9 cellular contexts compared by ENCODE assay signal in the genomic region with DNA sequence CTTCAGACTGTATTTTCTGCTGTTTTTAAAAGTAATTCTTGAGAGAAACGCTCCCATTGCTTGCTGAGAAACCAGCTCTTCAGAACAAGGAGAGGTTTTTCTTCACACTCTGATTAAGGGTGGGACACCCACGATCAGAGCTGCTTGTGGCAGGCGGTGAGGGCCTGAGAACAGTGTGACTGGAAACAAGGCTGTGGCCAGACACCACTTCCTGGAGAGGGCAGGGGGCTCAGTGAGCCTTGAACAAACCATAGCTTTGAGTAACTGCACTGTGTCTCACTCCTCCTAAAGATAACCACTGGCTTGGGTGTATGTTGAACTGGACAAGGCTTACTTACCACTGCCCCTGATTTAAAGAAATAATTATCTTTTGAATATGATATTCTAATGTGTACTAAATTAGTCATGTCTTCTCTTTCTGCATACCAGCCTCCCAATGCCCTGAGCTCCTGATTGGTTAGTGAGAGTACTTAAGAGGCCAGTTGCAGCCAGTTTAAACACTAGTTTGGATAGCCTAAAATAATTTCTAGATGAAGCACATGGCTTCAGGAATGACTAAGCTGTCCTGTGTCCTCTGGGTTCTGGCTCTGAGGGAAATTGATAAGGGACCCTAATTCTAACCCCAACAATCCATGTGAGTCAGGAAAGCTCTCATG. TPM values are rescaled to one million over a fixed set of nuclear protein-coding genes. Genes with fewer than 3 reads are reported as not detected.
DNase-seq lines count a peak whose midpoint lies in the region; ATAC-seq, FAIRE-seq and TF ChIP-seq lines count a peak whose summit lies in the region.
"Had no signal": no experiment of that assay in that cellular context is flagged by ENCODE, and none has a peak within 500 bp of the region (broad histone marks: within the 10 kb centered on the region; RNA-seq: fewer than 3 reads in every experiment).

No MANE protein-coding gene starts in this region.

- H3K27ac Mint-ChIP-seq in dendritic cell treated with granulocyte-macrophage colony-stimulating factor and Interleukin-4, amounts not matched to agents 40 ng/mL and 50 ng/mL, for 4 days: peak overlapping the region; percentile 41

- peak; percentile 91 for ATAC-seq in GM21723 (IDR thresholded peaks at IDR 0.05; ENCODE audit: unreplicated experiment)
- no peak for ATAC-seq in HepG2
- no peak for ATAC-seq in omental fat pad (ENCODE audit: low FRiP score)

- H2AFZ ChIP-seq in HepG2 (ENCODE audit: low read length): no peak overlapping the region
- no peak overlapping the region for H2AFZ ChIP-seq in MM.1S (ENCODE audit: low read length)

- H3K9me3 Mint-ChIP-seq in dendritic cell treated with granulocyte-macrophage colony-stimulating factor and Interleukin-4, amounts not matched to agents 40 ng/mL and 50 ng/mL, for 4 days: peaks cover 21% of the 10 kb centered on the region

- no TSS peak for BruUV-seq in HepG2 (replicated peaks; lab: Mats Ljungman, UMichigan)

- POLR2A ChIA-PET in HepG2 (lab: Yijun Ruan, JAX): no interaction called here

- TF ChIP-seq EP300 in HepG2 (IDR thresholded peaks at IDR 0.05; ENCODE audit: low read depth in 2 of 2, low read length in 2 of 2) (no peak), HepG2 (CRISPR knock-in tag; IDR thresholded peaks at IDR 0.05; ENCODE audit: borderline replicate concordance) (no peak)

- H3K27me3 Mint-ChIP-seq in dendritic cell treated with granulocyte-macrophage colony-stimulating factor and Interleukin-4, amounts not matched to agents 40 ng/mL and 50 ng/mL, for 4 days: no peaks in the 10 kb centered on the region

- no peaks in the 10 kb centered on the region; the same call in 1 of the 2 replicates for H3K9me2 ChIP-seq in MM.1S (replicated peaks; ENCODE audit: insufficient read depth, low read length)

- TF ChIP-seq CTCF in HepG2 (CRISPR knock-in tag; IDR thresholded peaks at IDR 0.05) (no peak), omental fat pad (IDR thresholded peaks at IDR 0.05) (no peak), MM.1S (IDR thresholded peaks at IDR 0.05; ENCODE audit: low read length) (no peak)

- peaks cover 18% of the 10 kb centered on the region for H3K4me1 Mint-ChIP-seq in dendritic cell treated with granulocyte-macrophage colony-stimulating factor and Interleukin-4, amounts not matched to agents 40 ng/mL and 50 ng/mL, for 4 days (ENCODE audit: low read depth)

- H3K4me3 Mint-ChIP-seq in dendritic cell treated with granulocyte-macrophage colony-stimulating factor and Interleukin-4, amounts not matched to agents 40 ng/mL and 50 ng/mL, for 4 days: no peak overlapping the region

- no peak for TF ChIP-seq POLR2A in HepG2 (IDR thresholded peaks at IDR 0.05; ENCODE audit: insufficient read depth in 1 of 2, low read depth in 2 of 2, low read length in 2 of 2)

- H3F3A ChIP-seq in MM.1S (ENCODE audit: insufficient read depth, low read length): no peaks in the 10 kb centered on the region

- 100% methylated on average over 1 of the region's 3 CpGs for WGBS in HepG2 (ENCODE audit: low lambda C conversion rate)

- H3K27ac ChIP-seq in HepG2 (ENCODE audit: extremely low read length, insufficient read depth, low read length) (no peak overlapping the region), MM.1S (ENCODE audit: low read length) (no peak overlapping the region)

- no peak for FAIRE-seq in HepG2 (lab: Jason Lieb, UNC)

- peak; percentile 11 for DNase-seq in GDM1 (lab: John Stamatoyannopoulos, UW)
- peak; percentile 15 for DNase-seq in MV-4-11 (lab: John Stamatoyannopoulos, UW)
- no peak for DNase-seq in HepG2 (ENCODE audit: low spot score)
- no peak for DNase-seq in omental fat pad (ENCODE audit: low spot score)
- no peak for DNase-seq in DMS153 (lab: John Stamatoyannopoulos, UW)
- no peak for DNase-seq in MM.1S

- no peaks in the 10 kb centered on the region for H4K20me1 ChIP-seq in HepG2 (ENCODE audit: insufficient read depth, low read length)
- H4K20me1 ChIP-seq in MM.1S (ENCODE audit: insufficient read depth, low read length): no peaks in the 10 kb centered on the region

- H3K36me3 ChIP-seq in HepG2 (replicated peaks in 1 of 2; ENCODE audit: control insufficient read depth in 1 of 2, insufficient read depth in 2 of 2, low read length in 2 of 2) (no peaks in the 10 kb centered on the region), MM.1S (replicated peaks; ENCODE audit: insufficient read depth, low read length) (no peaks in the 10 kb centered on the region)

- H3K79me2 ChIP-seq in HepG2 (ENCODE audit: insufficient read depth, low read length) (no peaks in the 10 kb centered on the region), MM.1S (ENCODE audit: low read length) (no peaks in the 10 kb centered on the region)

- in situ Hi-C loops in HepG2 (cut with HindIII; ENCODE audit: extremely low pct_ligation_motif_present, low pct_unique_long_range_greater_than_20kb): no loop called here

- no peak overlapping the region for H3K4me2 ChIP-seq in HepG2 (ENCODE audit: low read depth, low read length)
- H3K4me2 ChIP-seq in MM.1S (ENCODE audit: low read depth, low read length): no peak overlapping the region

- H3K36me3 Mint-ChIP-seq in dendritic cell treated with granulocyte-macrophage colony-stimulating factor and Interleukin-4, amounts not matched to agents 40 ng/mL and 50 ng/mL, for 4 days (ENCODE audit: low read depth): peaks cover 22% of the 10 kb centered on the region

- H3K9me3 ChIP-seq in HepG2 (ENCODE audit: low read length): no peaks in the 10 kb centered on the region
- H3K9me3 ChIP-seq in MM.1S (replicated peaks; ENCODE audit: insufficient read depth, low read length): no peaks in the 10 kb centered on the region

- no peaks in the 10 kb centered on the region for H3K4me1 ChIP-seq in HepG2 (ENCODE audit: insufficient read depth, low read length)
- no peaks in the 10 kb centered on the region for H3K4me1 ChIP-seq in MM.1S (ENCODE audit: low read length)

- H3K27me3 ChIP-seq in HepG2 (ENCODE audit: control insufficient read depth in 1 of 2, insufficient read depth in 2 of 2, low read length in 2 of 2): no peaks in the 10 kb centered on the region
- H3K27me3 ChIP-seq in MM.1S (replicated peaks; ENCODE audit: insufficient read depth, low read length): no peaks in the 10 kb centered on the region

- H3K9ac ChIP-seq in HepG2 (ENCODE audit: insufficient read depth, low read depth, low read length): no peak overlapping the region
- no peak overlapping the region for H3K9ac ChIP-seq in MM.1S (ENCODE audit: low read length)

- TF ChIP-seq RAD21 in HepG2 (CRISPR knock-in tag; IDR thresholded peaks at IDR 0.05): no peak

- H3K4me3 ChIP-seq in HepG2 (replicated peaks in 1 of 3; ENCODE audit: insufficient read depth in 1 of 3, low read depth in 2 of 3, low read length in 3 of 3) (no peak overlapping the region), MM.1S (ENCODE audit: low read length) (no peak overlapping the region)

- intact Hi-C loops in dendritic cell treated with granulocyte-macrophage colony-stimulating factor and Interleukin-4, amounts not matched to agents 40 ng/mL and 50 ng/mL, for 4 days (cut with micrococcal nuclease): no loop called here
- intact Hi-C loops in HepG2 (cut with micrococcal nuclease; ENCODE audit: unreplicated experiment): no loop called here

- CTCF ChIA-PET in HepG2 (lab: Yijun Ruan, JAX; ENCODE audit: low intra/inter-chr PET ratio, low total read pairs): no interaction called here

RNA-seq across cellular contexts. Expression of a gene that starts 3.7 kb away (rescaled TPM):
- total RNA-seq in HepG2 (2016; rRNA removed; fragmentation: Illumina TruSeq; extraction: Trizol) (not detected in 2 replicates), omental fat pad (1 to 10 TPM in 1 of 4 donors, under 1 TPM in 3; 0.09 to 3.5 (median 0.28) TPM)
- not detected in 2 replicates for total RNA-seq in HepG2 (2016; cell fraction: cytosol; rRNA removed; fragmentation: Illumina TruSeq; extraction: Trizol; ENCODE audit: low read depth)
- not detected in 2 replicates for total RNA-seq in HepG2 (2016; cell fraction: insoluble cytoplasmic fraction; rRNA removed; fragmentation: Illumina TruSeq; extraction: Trizol)
- not detected in 2 replicates for total RNA-seq in HepG2 (2016; cell fraction: membrane; rRNA removed; fragmentation: Illumina TruSeq; extraction: Trizol)
- total RNA-seq in HepG2 (2016; cell fraction: nucleus; rRNA removed; fragmentation: Illumina TruSeq; extraction: Trizol): not detected in 2 replicates
- polyA plus RNA-seq in HepG2 (2011; rRNA removed): not detected in 2 replicates
- not detected in 2 replicates for polyA plus RNA-seq in HepG2 (2011; cell fraction: cytosol; rRNA removed)
- polyA plus RNA-seq in HepG2 (2011; cell fraction: nucleus; rRNA removed): not detected in 2 replicates
- polyA plus RNA-seq in HepG2 (2012): 0.05 TPM in 1 of 2 replicates, not detected in the other
- not detected in 2 replicates for polyA plus RNA-seq in HepG2 (2016; cell fraction: cytosol; fragmentation: Illumina TruSeq; extraction: Trizol; ENCODE audit: low read depth)
- polyA plus RNA-seq in HepG2 (2016; cell fraction: insoluble cytoplasmic fraction; fragmentation: Illumina TruSeq; extraction: Trizol; ENCODE audit: low read depth): not detected in 2 replicates
- not detected in 2 replicates for polyA plus RNA-seq in HepG2 (2016; cell fraction: membrane; fragmentation: Illumina TruSeq; extraction: Trizol; ENCODE audit: low read depth)
- not detected in 2 replicates for polyA plus RNA-seq in HepG2 (2016; cell fraction: nucleus; fragmentation: Illumina TruSeq; extraction: Trizol; ENCODE audit: insufficient read depth, low read depth)
- polyA minus RNA-seq in HepG2 (2011; rRNA and poly(A)+ RNA removed; ENCODE audit: low replicate concordance): not detected in 2 replicates
- not detected in 2 replicates for polyA minus RNA-seq in HepG2 (2011; cell fraction: cytosol; rRNA and poly(A)+ RNA removed)
- polyA minus RNA-seq in HepG2 (2011; cell fraction: nucleus; rRNA and poly(A)+ RNA removed): not detected in 2 replicates
- total RNA-seq: renal cortical epithelial cell had no signal

RNA-seq across cellular contexts. Expression of a gene that starts 31.5 kb away (rescaled TPM):
- total RNA-seq in HepG2 (2016; rRNA removed; fragmentation: Illumina TruSeq; extraction: Trizol): not detected in 2 replicates
- total RNA-seq in HepG2 (2016; cell fraction: cytosol; rRNA removed; fragmentation: Illumina TruSeq; extraction: Trizol; ENCODE audit: low read depth): not detected in 2 replicates
- total RNA-seq in HepG2 (2016; cell fraction: insoluble cytoplasmic fraction; rRNA removed; fragmentation: Illumina TruSeq; extraction: Trizol): not detected in 2 replicates
- not detected in 2 replicates for total RNA-seq in HepG2 (2016; cell fraction: membrane; rRNA removed; fragmentation: Illumina TruSeq; extraction: Trizol)
- total RNA-seq in HepG2 (2016; cell fraction: nucleus; rRNA removed; fragmentation: Illumina TruSeq; extraction: Trizol): not detected in 2 replicates
- polyA plus RNA-seq in HepG2 (2011; rRNA removed): not detected in 2 replicates
- not detected in 2 replicates for polyA plus RNA-seq in HepG2 (2011; cell fraction: cytosol; rRNA removed)
- polyA plus RNA-seq in HepG2 (2011; cell fraction: nucleus; rRNA removed): not detected in 2 replicates
- polyA plus RNA-seq in HepG2 (2012): not detected in 2 replicates
- not detected in 2 replicates for polyA plus RNA-seq in HepG2 (2016; cell fraction: cytosol; fragmentation: Illumina TruSeq; extraction: Trizol; ENCODE audit: low read depth)
- polyA plus RNA-seq in HepG2 (2016; cell fraction: insoluble cytoplasmic fraction; fragmentation: Illumina TruSeq; extraction: Trizol; ENCODE audit: low read depth): not detected in 2 replicates
- polyA plus RNA-seq in HepG2 (2016; cell fraction: membrane; fragmentation: Illumina TruSeq; extraction: Trizol; ENCODE audit: low read depth): not detected in 2 replicates
- not detected in 2 replicates for polyA plus RNA-seq in HepG2 (2016; cell fraction: nucleus; fragmentation: Illumina TruSeq; extraction: Trizol; ENCODE audit: insufficient read depth, low read depth)
- polyA minus RNA-seq in HepG2 (2011; rRNA and poly(A)+ RNA removed; ENCODE audit: low replicate concordance): not detected in 2 replicates
- polyA minus RNA-seq in HepG2 (2011; cell fraction: cytosol; rRNA and poly(A)+ RNA removed): not detected in 2 replicates
- polyA minus RNA-seq in HepG2 (2011; cell fraction: nucleus; rRNA and poly(A)+ RNA removed): not detected in 2 replicates
- 10 to 100 TPM; 21.6 to 54.5 (median 26.1) TPM for total RNA-seq in omental fat pad
- total RNA-seq: renal cortical epithelial cell had no signal

Comparison
In these comparisons a context has a peak if more than half of its experiments do, and no peak if none do; other contexts are left out.
1. DNase-seq: peak in GDM1 (single experiment) and MV-4-11 (single experiment); none in HepG2 (single experiment), omental fat pad (single experiment), DMS153 (single experiment) and MM.1S (single experiment).
2. RNA of a gene that starts 31.5 kb away (total RNA-seq): 21.6 to 54.5 TPM in omental fat pad; not detected in HepG2; every median in the first group is over 10 times any median in the second.